ENCODE assay signal across 12 cellular contexts in genomic region chr6:135002974-135003703, GRCh38. TPM values are rescaled to one million over a fixed set of nuclear protein-coding genes. Genes with fewer than 3 reads are reported as not detected.
DNase-seq lines count a peak whose midpoint lies in the region; ATAC-seq and TF ChIP-seq lines count a peak whose summit lies in the region.
"Had no signal": no experiment of that assay in that cellular context is flagged by ENCODE, and none has a peak within 500 bp of the region (broad histone marks: within the 10 kb centered on the region; RNA-seq: fewer than 3 reads in every experiment).

No MANE protein-coding gene starts in this region.

- TF ChIP-seq POLR2A in thyroid gland (IDR thresholded peaks at IDR 0.05) (no peak), upper lobe of left lung (IDR thresholded peaks at IDR 0.05) (no peak)

- H3K27ac Mint-ChIP-seq in Caco-2 (ENCODE audit: unreplicated experiment), result no peak overlapping the region
- H3K27ac Mint-ChIP-seq: brain had no signal

- no peaks in the 10 kb centered on the region for H3K27me3 Mint-ChIP-seq in Caco-2 (ENCODE audit: insufficient read depth, unreplicated experiment)
- H3K27me3 Mint-ChIP-seq: brain had no signal

- in situ Hi-C loops in GM13977 (cut with MboI; ENCODE audit: low pct_unique_long_range_greater_than_20kb, low sequenced_read_pairs, unreplicated experiment), result loop anchor here (25.0 kb wide), 1 partner anchor 434 kb away; no protein-coding TSS in a partner anchor

- H3K27ac ChIP-seq in thyroid gland, result no peak overlapping the region
- no peak overlapping the region for H3K27ac ChIP-seq in upper lobe of left lung
- H3K27ac ChIP-seq: transverse colon had no signal

- intact Hi-C loops in Caco-2 (cut with micrococcal nuclease; ENCODE audit: unreplicated experiment) (no loop called here), thyroid gland (cut with DNase I) (no loop called here)

- no TSS peak for BruUV-seq in Caco-2 (replicated peaks; lab: Mats Ljungman, UMichigan)

- CTCF ChIA-PET in Caco-2 (lab: Charles Lee), result no interaction called here

- peak; percentile 43 for DNase-seq in GM13977 (ENCODE audit: low spot score)
- peak; percentile 9 for DNase-seq in NAMALWA (ENCODE audit: low spot score)
- DNase-seq in Caco-2, result no peak
- no peak for DNase-seq in thyroid gland
- no peak for DNase-seq in upper lobe of left lung
- DNase-seq in mucosa of gallbladder (ENCODE audit: low spot score), result no peak
- DNase-seq: DMS 273 treated with DMSO at 0.1 percent for 48 hours, NCI-H524 treated with DMSO at 0.1 percent for 48 hours, transverse colon had no signal

- H3K36me3 Mint-ChIP-seq in Caco-2 (ENCODE audit: insufficient read depth, unreplicated experiment), result no peaks in the 10 kb centered on the region

- H3K36me3 ChIP-seq in Caco-2 (ENCODE audit: control insufficient read depth, insufficient read depth, low read length), result no peaks in the 10 kb centered on the region
- no peaks in the 10 kb centered on the region for H3K36me3 ChIP-seq in thyroid gland
- H3K36me3 ChIP-seq in upper lobe of left lung, result peaks cover 0 to 11% (median 0%) of the 10 kb centered on the region in 4 donors

- H3K4me3 Mint-ChIP-seq in Caco-2 (ENCODE audit: unreplicated experiment), result no peak overlapping the region
- H3K4me3 Mint-ChIP-seq: brain had no signal

- POLR2A ChIA-PET in Caco-2 (lab: Charles Lee), result no interaction called here

- H3K27me3 ChIP-seq in Caco-2 (replicated peaks; ENCODE audit: control insufficient read depth, insufficient read depth, low read length), result no peaks in the 10 kb centered on the region
- no peaks in the 10 kb centered on the region for H3K27me3 ChIP-seq in thyroid gland
- no peaks in the 10 kb centered on the region for H3K27me3 ChIP-seq in upper lobe of left lung
- H3K27me3 ChIP-seq: transverse colon had no signal

- H3K9me3 ChIP-seq in Caco-2 (no peaks in the 10 kb centered on the region), thyroid gland (no peaks in the 10 kb centered on the region), upper lobe of left lung (no peaks in the 10 kb centered on the region)
- H3K9me3 ChIP-seq: transverse colon had no signal

- no peaks in the 10 kb centered on the region for H3K4me1 ChIP-seq in Caco-2
- H3K4me1 ChIP-seq in thyroid gland, result no peaks in the 10 kb centered on the region
- no peaks in the 10 kb centered on the region for H3K4me1 ChIP-seq in upper lobe of left lung

- 65 to 70% methylated on average over 6 of the region's 6 CpGs for WGBS in thyroid gland, 2 donors
- WGBS in upper lobe of left lung, 2 donors, result 89 to 93% methylated on average over 6 of the region's 6 CpGs

- TF ChIP-seq EP300 in upper lobe of left lung (IDR thresholded peaks at IDR 0.05), result no peak

- H3K4me1 Mint-ChIP-seq in Caco-2 (ENCODE audit: low read depth, unreplicated experiment), result peaks cover under 1% of the 10 kb centered on the region

- H3K4me3 ChIP-seq in Caco-2 (ENCODE audit: low read depth, low read length), result no peak overlapping the region
- no peak overlapping the region for H3K4me3 ChIP-seq in thyroid gland (replicated peaks in 1 of 3)
- H3K4me3 ChIP-seq in upper lobe of left lung, result no peak overlapping the region
- H3K4me3 ChIP-seq: transverse colon had no signal

- no peaks in the 10 kb centered on the region for H3K9me3 Mint-ChIP-seq in Caco-2 (ENCODE audit: unreplicated experiment)
- H3K9me3 Mint-ChIP-seq: brain had no signal

- ATAC-seq in GM19351 (IDR thresholded peaks at IDR 0.05; ENCODE audit: unreplicated experiment) (peak; percentile 94), HG02938 (IDR thresholded peaks at IDR 0.05; ENCODE audit: unreplicated experiment) (peak; percentile 99), upper lobe of left lung (ENCODE audit: low FRiP score in 2 of 2) (no peak)

- TF ChIP-seq CTCF in GM13977 (IDR thresholded peaks at IDR 0.05; ENCODE audit: extremely low read depth, insufficient read depth, missing control alignments) (no peak), Caco-2 (IDR thresholded peaks at IDR 0.05; ENCODE audit: insufficient read depth in 1 of 2, low read depth in 1 of 2, low read length in 1 of 2, severe bottlenecking in 1 of 2, unreplicated experiment in 1 of 2) (no peak), thyroid gland (IDR thresholded peaks at IDR 0.05) (no peak), upper lobe of left lung (IDR thresholded peaks at IDR 0.05) (no peak)

RNA-seq across cellular contexts. Expression of gene HBS1L, which starts 51.5 kb away (rescaled TPM):
- total RNA-seq in Caco-2 (2022), result 79.2 and 81.2 TPM in 2 replicates
- 10 to 100 TPM; 52.8 to 87.1 (median 70.7) TPM for total RNA-seq in thyroid gland
- total RNA-seq in upper lobe of left lung, result 10 to 100 TPM; 16.8 to 47.0 (median 38.5) TPM
- total RNA-seq in mucosa of gallbladder, result 46.8 TPM

RNA-seq across cellular contexts. Expression of gene ALDH8A1, which starts 53.2 kb away (rescaled TPM):
- 0.21 and 0.29 TPM in 2 replicates for total RNA-seq in Caco-2 (2022)
- total RNA-seq in thyroid gland, result under 1 TPM in 3 of 4 donors, not detected in 1; 0.13 to 0.54 (median 0.33) TPM
- 1 to 10 TPM in 1 of 6 donors, under 1 TPM in 3, not detected in 2; 0.23 to 2.7 (median 0.69) TPM for total RNA-seq in upper lobe of left lung
- 1.0 TPM for total RNA-seq in mucosa of gallbladder

Comparison
In these comparisons a context has a peak if more than half of its experiments do, and no peak if none do; other contexts are left out.
1. DNase-seq: peak in GM13977 (single experiment) and NAMALWA (single experiment); none in Caco-2 (0 of 2), thyroid gland (0 of 2), upper lobe of left lung (0 of 2) and mucosa of gallbladder (single experiment).
2. ATAC-seq: peak in GM19351 (single experiment) and HG02938 (single experiment); none in upper lobe of left lung (0 of 2).